In the genomic region with DNA sequence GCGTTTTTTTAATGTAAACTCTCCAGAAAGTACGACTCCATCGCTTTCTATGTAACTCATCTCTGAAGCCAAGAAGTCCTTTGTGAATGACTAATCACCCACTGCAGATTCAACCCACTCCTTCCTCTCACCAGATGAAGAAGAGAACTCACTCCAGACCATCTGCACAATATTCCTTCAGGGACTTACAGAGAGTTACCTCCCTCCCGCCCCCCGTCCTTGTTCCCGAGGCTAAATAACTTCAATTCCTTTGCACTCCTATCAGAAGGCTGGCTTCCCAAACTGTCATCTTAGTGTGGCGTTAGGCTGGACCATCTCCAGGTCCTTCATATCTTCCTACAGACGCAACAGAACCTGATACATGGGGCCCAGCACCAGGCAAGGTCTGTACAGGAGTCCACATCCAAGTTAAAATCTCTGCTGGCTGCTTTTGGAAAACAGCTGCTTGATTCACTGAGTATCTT, we compare ENCODE assay signal across 11 cellular contexts.
DNase-seq lines count a peak whose midpoint lies in the region; TF ChIP-seq lines count a peak whose summit lies in the region.
"Had no signal": no experiment of that assay in that cellular context is flagged by ENCODE, and none has a peak within 500 bp of the region (broad histone marks: within the 10 kb centered on the region; RNA-seq: fewer than 3 reads in every experiment).

No MANE protein-coding gene starts in this region.

- H3K4me1 ChIP-seq in CD8-positive, alpha-beta memory T cell (ENCODE audit: insufficient read depth, low read length): peaks cover 60% of the 10 kb centered on the region
- peaks cover 60% of the 10 kb centered on the region for H3K4me1 ChIP-seq in osteoblast (ENCODE audit: insufficient read depth, low read length)
- H3K4me1 ChIP-seq: Peyer's patch had no signal

- H3K9me3 Mint-ChIP-seq in CD8-positive, alpha-beta memory T cell: no peaks in the 10 kb centered on the region

- no peak overlapping the region for H3K4me3 ChIP-seq in CD8-positive, alpha-beta memory T cell (ENCODE audit: low read length)
- peak overlapping the region; percentile 7 for H3K4me3 ChIP-seq in osteoblast (ENCODE audit: insufficient read depth, low read length)
- H3K4me3 ChIP-seq: Peyer's patch, spleen had no signal

- no peaks in the 10 kb centered on the region for H3K27me3 Mint-ChIP-seq in CD8-positive, alpha-beta memory T cell

- no peak overlapping the region for H3K27ac ChIP-seq in CD8-positive, alpha-beta memory T cell (ENCODE audit: low read depth, low read length)
- H3K27ac ChIP-seq in epithelial cell of prostate (peak overlapping the region; percentile 1), osteoblast (ENCODE audit: low read depth, low read length) (peak overlapping the region; percentile 96)
- H3K27ac ChIP-seq: spleen had no signal

- no peaks in the 10 kb centered on the region for H3K36me3 ChIP-seq in CD8-positive, alpha-beta memory T cell (ENCODE audit: insufficient read depth, low read length)
- peaks cover 71% of the 10 kb centered on the region for H3K36me3 ChIP-seq in osteoblast (ENCODE audit: insufficient read depth, low read length)

- peak overlapping the region in 1 of 7 donors; percentile 11 for H3K4me3 Mint-ChIP-seq in CD8-positive, alpha-beta memory T cell

- TF ChIP-seq CTCF in osteoblast (IDR thresholded peaks at IDR 0.05; ENCODE audit: extremely low read depth, low read depth, low read length): no peak

- POLR2A ChIA-PET in CD8-positive, alpha-beta memory T cell (lab: Charles Lee): no interaction called here

- H2AFZ ChIP-seq in osteoblast (ENCODE audit: low read length): no peak overlapping the region

- H3K79me2 ChIP-seq in osteoblast (ENCODE audit: insufficient read depth, low read length): peaks cover 82% of the 10 kb centered on the region

- H3K4me2 ChIP-seq in osteoblast (ENCODE audit: insufficient read depth, low read length): peak overlapping the region; percentile 68

- H3K4me1 Mint-ChIP-seq in CD8-positive, alpha-beta memory T cell: peaks cover 42 to 62% (median 58%) of the 10 kb centered on the region in 3 donors

- CTCF ChIA-PET in CD8-positive, alpha-beta memory T cell (lab: Charles Lee): no interaction called here

- H3K27ac Mint-ChIP-seq in CD8-positive, alpha-beta memory T cell: peak overlapping the region in 6 of 8 donors; percentile 62 to 97 (median 92)

- DNase-seq in CD8-positive, alpha-beta memory T cell: no peak
- DNase-seq in RPMI7951 (ENCODE audit: low read depth) (peak; percentile 97), epithelial cell of prostate (ENCODE audit: low read depth, low spot score) (no peak), osteoblast (ENCODE audit: insufficient read length, low spot score, missing footprints) (peak; percentile 93), cerebellar cortex (ENCODE audit: low spot score) (no peak), NCI-H526 treated with DMSO at 0.1 percent for 48 hours (lab: John Stamatoyannopoulos, UW) (no peak), medulla oblongata (ENCODE audit: extremely low spot score) (no peak), T-helper 9 cell (no peak)
- DNase-seq: KBM-7, Peyer's patch, spleen had no signal

- no peaks in the 10 kb centered on the region for H4K20me1 ChIP-seq in osteoblast (ENCODE audit: insufficient read depth, low read length)

- H3K9me3 ChIP-seq in CD8-positive, alpha-beta memory T cell (ENCODE audit: low read length): no peaks in the 10 kb centered on the region
- H3K9me3 ChIP-seq in osteoblast (ENCODE audit: low read depth, low read length): no peaks in the 10 kb centered on the region
- H3K9me3 ChIP-seq: Peyer's patch, spleen had no signal

- H3K27me3 ChIP-seq in CD8-positive, alpha-beta memory T cell (ENCODE audit: insufficient read depth, low read length, poor library complexity, severe bottlenecking): no peaks in the 10 kb centered on the region
- no peaks in the 10 kb centered on the region for H3K27me3 ChIP-seq in osteoblast (ENCODE audit: insufficient read depth, low read length)
- H3K27me3 ChIP-seq: Peyer's patch, spleen had no signal

- H3K36me3 Mint-ChIP-seq in CD8-positive, alpha-beta memory T cell: peaks cover 0 to 8% (median 5%) of the 10 kb centered on the region in 3 donors

Comparison
In these comparisons a context has a peak if more than half of its experiments do, and no peak if none do; other contexts are left out.
1. DNase-seq: peak in RPMI7951 (single experiment) and osteoblast (single experiment); none in CD8-positive, alpha-beta memory T cell (0 of 5), epithelial cell of prostate (single experiment), cerebellar cortex (single experiment), NCI-H526 treated with DMSO at 0.1 percent for 48 hours (single experiment), medulla oblongata (single experiment) and T-helper 9 cell (single experiment).